In the genomic region with DNA sequence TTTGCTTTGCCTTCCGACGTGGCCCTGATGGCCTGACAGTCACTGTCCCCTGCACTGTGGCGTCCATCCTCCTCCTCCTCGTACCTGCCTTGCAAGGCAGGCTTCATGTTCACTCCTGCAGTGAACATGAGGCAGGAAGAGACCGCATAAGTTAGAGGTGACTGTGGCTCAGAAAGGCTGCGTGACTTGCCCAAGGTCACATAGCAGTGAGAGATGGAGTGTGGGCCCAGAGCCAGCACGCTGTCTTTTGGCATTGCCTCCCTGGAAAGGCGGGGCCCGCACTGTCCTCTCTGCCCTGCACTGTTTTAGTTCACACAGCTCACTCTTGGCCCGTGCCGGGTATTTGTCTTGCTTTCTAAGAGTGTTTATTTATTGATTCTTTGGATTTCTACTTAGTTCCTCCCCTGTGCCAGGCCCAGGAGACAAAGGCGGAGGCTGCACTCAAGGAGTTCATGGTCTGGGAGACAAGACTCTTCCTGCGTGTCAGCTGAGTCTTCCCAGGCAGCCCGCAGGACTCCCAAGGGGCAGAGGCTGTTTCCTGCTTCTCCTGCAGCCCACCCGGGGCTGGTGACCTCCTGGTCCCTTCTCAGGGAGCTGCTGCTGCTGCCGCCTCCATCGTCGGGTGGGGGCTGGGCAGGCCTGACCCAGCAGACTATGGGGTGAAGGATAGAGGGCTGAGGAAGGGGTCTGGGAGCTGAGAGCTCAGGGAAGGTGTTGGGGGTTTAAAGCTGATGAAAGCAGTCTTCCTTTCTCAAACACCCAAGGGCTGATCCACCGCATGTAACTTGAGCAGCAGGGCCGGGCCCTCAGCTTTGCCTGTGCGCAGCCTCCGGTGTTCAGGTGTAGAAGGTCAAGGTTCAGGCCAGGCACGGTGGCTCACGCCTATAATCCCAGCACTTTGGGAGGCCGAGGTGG, we compare ENCODE assay signal across 7 cellular contexts. TPM values are rescaled to one million over a fixed set of nuclear protein-coding genes. Genes with fewer than 3 reads are reported as not detected.
DNase-seq lines count a peak whose midpoint lies in the region; ATAC-seq and TF ChIP-seq lines count a peak whose summit lies in the region.

No MANE protein-coding gene starts in this region.

- intact Hi-C loops in mucosa of descending colon (cut with DNase I, micrococcal nuclease), result no loop called here

- 57 to 62% methylated on average over 25 of the region's 25 CpGs for WGBS in upper lobe of left lung, 2 donors

- peaks cover 23% of the 10 kb centered on the region for H3K4me1 ChIP-seq in mucosa of descending colon (ENCODE audit: low read depth)
- H3K4me1 ChIP-seq in upper lobe of left lung, result peaks cover 50 to 55% (median 52%) of the 10 kb centered on the region in 4 donors

- H3K27me3 ChIP-seq in upper lobe of left lung, result no peaks in the 10 kb centered on the region

- H3K4me3 ChIP-seq in NB4 (ENCODE audit: low read depth, low read length), result no peak overlapping the region
- no peak overlapping the region for H3K4me3 ChIP-seq in mucosa of descending colon
- H3K4me3 ChIP-seq in upper lobe of left lung, result no peak overlapping the region

- no peak for TF ChIP-seq CTCF in NB4 (IDR thresholded peaks at IDR 0.05; ENCODE audit: low read depth, low read length)
- no peak for TF ChIP-seq CTCF in mucosa of descending colon (IDR thresholded peaks at IDR 0.05)
- no peak for TF ChIP-seq CTCF in upper lobe of left lung (IDR thresholded peaks at IDR 0.05)

- peak overlapping the region in 3 of 4 donors; percentile 70 to 79 (median 78) for H3K27ac ChIP-seq in upper lobe of left lung

- TF ChIP-seq POLR2A in NB4 (IDR thresholded peaks at IDR 0.05; ENCODE audit: extremely low read depth, insufficient read length) (no peak), upper lobe of left lung (IDR thresholded peaks at IDR 0.05) (no peak)

- peak; percentile 66 for DNase-seq in NB4 (ENCODE audit: low read depth)
- peak in 2 of 3 donors; percentile 59 to 68 for DNase-seq in mucosa of descending colon
- peak in 1 of 2 donors; percentile 54 for DNase-seq in upper lobe of left lung
- DNase-seq in NCI-H226, result no peak
- DNase-seq in Kasumi-1 (lab: John Stamatoyannopoulos, UW), result no peak

- no peak for TF ChIP-seq EP300 in upper lobe of left lung (IDR thresholded peaks at IDR 0.05)

- ATAC-seq in esophagus mucosa (peak; percentile 41), mucosa of descending colon (peak; percentile 36), upper lobe of left lung (ENCODE audit: low FRiP score in 2 of 2) (peak in 1 of 2 donors; percentile 25), HG03460 (IDR thresholded peaks at IDR 0.05; ENCODE audit: unreplicated experiment) (no peak)

- H3K9me3 ChIP-seq in mucosa of descending colon (no peaks in the 10 kb centered on the region), upper lobe of left lung (no peaks in the 10 kb centered on the region)

- H3K36me3 ChIP-seq in mucosa of descending colon (ENCODE audit: low read depth) (no peaks in the 10 kb centered on the region), upper lobe of left lung (no peaks in the 10 kb centered on the region)

RNA-seq across cellular contexts. Expression of a gene that starts 12.7 kb away (rescaled TPM):
- total RNA-seq in esophagus mucosa (2.6 TPM), mucosa of descending colon (10 to 100 TPM; 10.6 to 24.0 (median 15.1) TPM), upper lobe of left lung (10 to 100 TPM in 5 of 6 donors, 1 to 10 TPM in 1; 6.4 to 33.9 (median 16.6) TPM)

RNA-seq across cellular contexts. Expression of a gene that starts 15.0 kb away (rescaled TPM):
- total RNA-seq in esophagus mucosa, result 0.64 TPM
- total RNA-seq in mucosa of descending colon, result 1 to 10 TPM; 1.0 to 4.8 (median 1.6) TPM
- 10 to 100 TPM in 1 of 6 donors, 1 to 10 TPM in 4, not detected in 1; 3.0 to 13.9 (median 7.2) TPM for total RNA-seq in upper lobe of left lung

RNA-seq across cellular contexts. Expression of a gene that starts 23.6 kb away (rescaled TPM):
- 36.8 TPM for total RNA-seq in esophagus mucosa
- total RNA-seq in mucosa of descending colon, result 10 to 100 TPM; 11.2 to 20.8 (median 18.9) TPM
- 100 to 1,000 TPM in 2 of 6 donors, 10 to 100 TPM in 4; 34.3 to 137 (median 47.6) TPM for total RNA-seq in upper lobe of left lung

RNA-seq across cellular contexts. Expression of a gene that starts 57.5 kb away (rescaled TPM):
- total RNA-seq in esophagus mucosa (not detected), mucosa of descending colon (not detected), upper lobe of left lung (not detected)

Comparison
In these comparisons a context has a peak if more than half of its experiments do, and no peak if none do; other contexts are left out.
1. DNase-seq: peak in NB4 (single experiment) and mucosa of descending colon (2 of 3); none in NCI-H226 (single experiment) and Kasumi-1 (0 of 2).